Comparison of ENCODE assay signal across 22 cellular contexts in genomic region chr11:95289378-95289777, GRCh38.
"Had no signal": no experiment of that assay in that cellular context is flagged by ENCODE, and none has a peak within 500 bp of the region (broad histone marks: within the 10 kb centered on the region; RNA-seq: fewer than 3 reads in every experiment).

No MANE protein-coding gene starts in this region.

- H2AFZ ChIP-seq: parathyroid adenoma had no signal

- H3K79me2 ChIP-seq: parathyroid adenoma had no signal

- ATAC-seq: activated CD4-positive, CD25-positive, alpha-beta regulatory T cell treated with anti-CD3 and anti-CD28 coated beads, Interleukin-2, amount 50 U/mL, for 24 hours; activated naive CD8-positive, alpha-beta T cell treated with anti-CD3 and anti-CD28 coated beads, Interleukin-2, amount 50 U/mL, for 24 hours; activated T-cell treated with anti-CD3 and anti-CD28 coated beads, Interleukin-2, amount 50 U/mL, for 4 hours; left lobe of liver; natural killer cell treated with Interleukin-12 subunit alpha and Interleukin-12 subunit beta and Interleukin-15 and Interleukin-18, amount 100 ng/mL, for 72 hours; sciatic nerve; stimulated activated naive B cell treated with anti-CD40 and anti-IgM and Interleukin-4, amounts not matched to agents 10 μg/mL and 1 μg/mL and 100 μg/mL, for 72 hours had no signal

- H3K9ac ChIP-seq: parathyroid adenoma had no signal

- FAIRE-seq: endothelial cell of umbilical vein had no signal

- H3K27me3 ChIP-seq: ascending aorta, spleen, vagina had no signal

- H3K36me3 ChIP-seq: ascending aorta, spleen, vagina had no signal

- H3K9me3 ChIP-seq: ascending aorta, spleen, vagina had no signal

- H3K4me1 ChIP-seq: ascending aorta, parathyroid adenoma, vagina had no signal

- H3K4me3 ChIP-seq: ascending aorta, lung, spleen, vagina had no signal

- H3K27ac ChIP-seq: ascending aorta, parathyroid adenoma, spleen, vagina had no signal

- DNase-seq: activated CD4-positive, alpha-beta T cell treated with anti-CD3 and anti-CD28 coated beads, Interleukin-2, amount 10 ng/mL, durations not matched to agents 7 days and 5 days; activated CD8-positive, alpha-beta memory T cell treated with anti-CD3 and anti-CD28 coated beads, Interleukin-2, amount 50 U/mL, for 4 hours; activated naive CD4-positive, alpha-beta T cell treated with anti-CD3 and anti-CD28 coated beads, Interleukin-2, amount 10 ng/mL, durations not matched to agents 7 days and 5 days; activated naive CD8-positive, alpha-beta T cell treated with anti-CD3 and anti-CD28 coated beads, Interleukin-2, amount 50 U/mL, for 24 hours; activated T-cell treated with anti-CD3 and anti-CD28 coated beads, Interleukin-2, amount 50 U/mL, for 4 hours; dermis blood vessel endothelial cell; effector memory CD4-positive, alpha-beta T cell; foreskin melanocyte; glutamatergic neuron; hippocampal formation; islet precursor cell; spleen; stimulated activated naive B cell treated with anti-CD40 and anti-IgM and Interleukin-4, amounts not matched to agents 10 μg/mL and 1 μg/mL and 100 μg/mL, for 72 hours had no signal
